In genomic region chr15:67149859-67150824, GRCh38 we compare ENCODE assay signal across 8 cellular contexts.
A peak's percentile ranks its signal among the peaks of the same experiment; 100 is the strongest.
DNase-seq lines count a peak whose midpoint lies in the region; ATAC-seq and TF ChIP-seq lines count a peak whose summit lies in the region.

No MANE protein-coding gene starts in this region.

- POLR2A ChIA-PET in activated CD8-positive, alpha-beta T cell treated with anti-CD3 and anti-CD28 coated beads for 36 hours (lab: Charles Lee), result interaction anchor here (1.7 kb wide), 1 partner anchor 29 kb away, joined by 6 read pairs; no protein-coding TSS in a partner anchor

- H3K4me1 Mint-ChIP-seq in activated CD8-positive, alpha-beta T cell treated with anti-CD3 and anti-CD28 coated beads for 36 hours (ENCODE audit: low read depth), result peaks cover 67% of the 10 kb centered on the region

- ATAC-seq in activated CD8-positive, alpha-beta T cell treated with anti-CD3 and anti-CD28 coated beads for 36 hours, result peak; percentile 67
- ATAC-seq in GM19455 (IDR thresholded peaks at IDR 0.05; ENCODE audit: unreplicated experiment) (no peak), GM19023 (IDR thresholded peaks at IDR 0.05; ENCODE audit: unreplicated experiment) (no peak)

- TF ChIP-seq CTCF in activated CD8-positive, alpha-beta T cell treated with anti-CD3 and anti-CD28 coated beads for 36 hours (IDR thresholded peaks at IDR 0.05), result no peak

- peaks cover 52% of the 10 kb centered on the region for H3K4me1 ChIP-seq in neuron (ENCODE audit: insufficient read depth, low read length)

- H3K27me3 Mint-ChIP-seq in activated CD8-positive, alpha-beta T cell treated with anti-CD3 and anti-CD28 coated beads for 36 hours, result no peaks in the 10 kb centered on the region

- CTCF ChIA-PET in activated CD8-positive, alpha-beta T cell treated with anti-CD3 and anti-CD28 coated beads for 36 hours (lab: Charles Lee), result interaction anchor here (1.2 kb wide), 1 partner anchor 33 kb away, joined by 3 read pairs; no protein-coding TSS in a partner anchor

- H3K27me3 ChIP-seq in neuron (ENCODE audit: insufficient read depth, low read length), result no peaks in the 10 kb centered on the region

- H3K4me3 Mint-ChIP-seq in activated CD8-positive, alpha-beta T cell treated with anti-CD3 and anti-CD28 coated beads for 36 hours, result peak overlapping the region; percentile 46

- peak overlapping the region; percentile 86 for H3K27ac Mint-ChIP-seq in activated CD8-positive, alpha-beta T cell treated with anti-CD3 and anti-CD28 coated beads for 36 hours

- H3K36me3 ChIP-seq in neuron (ENCODE audit: insufficient read depth, low read length), result peaks cover 4% of the 10 kb centered on the region

- DNase-seq in COLO829 (ENCODE audit: low spot score) (peak; percentile 75), LoVo (ENCODE audit: low spot score) (peak; percentile 96), fibroblast of gingiva (ENCODE audit: low read depth) (peak; percentile 75), NCI-H1436 treated with DMSO at 0.1 percent for 48 hours (lab: John Stamatoyannopoulos, UW) (no peak)
- peak; percentile 68 for DNase-seq in activated CD8-positive, alpha-beta T cell treated with anti-CD3 and anti-CD28 coated beads for 36 hours

- no peak overlapping the region for H2AFZ ChIP-seq in neuron (ENCODE audit: low read depth, low read length)

- intact Hi-C loops in activated CD8-positive, alpha-beta T cell treated with anti-CD3 and anti-CD28 coated beads for 36 hours (cut with micrococcal nuclease), result loop anchor here (5.0 kb wide), 1 partner anchor 48 kb away; no protein-coding TSS in a partner anchor

- H3K4me3 ChIP-seq in neuron (ENCODE audit: low read length), result peak overlapping the region; percentile 15

- H3K9me3 ChIP-seq in neuron (ENCODE audit: low read length), result no peaks in the 10 kb centered on the region

- H3K36me3 Mint-ChIP-seq in activated CD8-positive, alpha-beta T cell treated with anti-CD3 and anti-CD28 coated beads for 36 hours (ENCODE audit: low read depth), result peaks cover 3% of the 10 kb centered on the region

- no peaks in the 10 kb centered on the region for H3K9me3 Mint-ChIP-seq in activated CD8-positive, alpha-beta T cell treated with anti-CD3 and anti-CD28 coated beads for 36 hours
